ENCODE assay signal across 9 cellular contexts in the genomic region with DNA sequence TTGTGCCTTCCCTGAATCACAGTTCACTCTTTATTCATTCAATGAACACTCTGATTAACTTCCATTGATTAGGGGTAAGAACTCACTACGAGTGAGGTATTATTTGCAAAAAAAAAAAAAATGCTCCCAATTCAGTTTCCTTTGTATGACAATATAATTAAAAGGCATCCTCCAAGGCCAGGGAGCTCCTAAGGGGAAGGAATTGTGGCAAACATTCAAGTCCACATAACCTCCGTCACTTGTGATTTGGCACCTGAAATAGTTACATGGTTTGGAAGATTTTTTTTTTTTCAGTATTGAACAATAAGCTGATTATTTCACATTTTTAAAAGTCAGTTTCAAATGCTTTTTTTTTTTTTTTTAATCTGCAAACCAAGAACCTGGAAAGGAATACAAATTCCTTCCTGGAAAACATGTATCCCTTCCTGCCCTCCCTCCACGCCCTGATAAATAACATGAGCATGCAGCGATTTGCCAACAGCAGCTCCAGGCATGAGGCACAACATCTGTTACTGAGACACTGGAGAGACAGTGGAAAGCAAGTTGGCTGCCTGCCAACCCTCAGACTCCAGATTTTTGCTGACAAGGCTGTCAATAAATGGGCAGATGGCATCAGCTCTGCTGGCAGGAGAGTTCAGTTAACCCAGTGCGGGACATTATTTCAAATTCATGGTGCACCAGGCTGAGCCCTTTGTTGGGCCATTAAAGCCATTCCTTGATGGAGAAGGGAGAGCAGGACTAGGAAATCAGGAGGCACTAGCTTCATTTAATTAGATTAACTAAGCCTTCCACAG.
DNase-seq lines count a peak whose midpoint lies in the region; ATAC-seq and FAIRE-seq lines count a peak whose summit lies in the region.
"Had no signal": no experiment of that assay in that cellular context is flagged by ENCODE, and none has a peak within 500 bp of the region (broad histone marks: within the 10 kb centered on the region; RNA-seq: fewer than 3 reads in every experiment).

No MANE protein-coding gene starts in this region.

- no peaks in the 10 kb centered on the region for H3K36me3 ChIP-seq in aorta (ENCODE audit: control insufficient read depth in 1 of 2, insufficient read depth in 2 of 2, low read length in 1 of 2)

- H3K4me1 ChIP-seq in aorta (ENCODE audit: control insufficient read depth in 1 of 2, insufficient read depth in 2 of 2, low read length in 2 of 2): no peaks in the 10 kb centered on the region

- 48 to 51% methylated on average over 5 of the region's 5 CpGs for WGBS in aorta, 2 donors

- no peaks in the 10 kb centered on the region for H3K27me3 ChIP-seq in aorta (ENCODE audit: control insufficient read depth in 1 of 2, insufficient read depth in 2 of 2, low read length in 1 of 2)

- no peak overlapping the region for H3K4me3 ChIP-seq in aorta (ENCODE audit: low read length in 2 of 2)

- ATAC-seq in aorta (ENCODE audit: low FRiP score) (no peak), GM18867 (IDR thresholded peaks at IDR 0.05; ENCODE audit: unreplicated experiment) (no peak)

- peak; percentile 96 for FAIRE-seq in islet of Langerhans (lab: Jason Lieb, UNC)
- FAIRE-seq: frontal cortex had no signal

- no peak overlapping the region for H3K27ac ChIP-seq in aorta (ENCODE audit: low read depth in 1 of 2, low read length in 2 of 2)

- DNase-seq in Ammon's horn (ENCODE audit: low spot score) (peak; percentile 78), NCI-H187 treated with DMSO at 0.1 percent for 48 hours (lab: John Stamatoyannopoulos, UW) (peak; percentile 53), amniotic epithelial cell (ENCODE audit: low read depth) (peak; percentile 3), aorta (peak; percentile 73 to 74), GM19240 (ENCODE audit: insufficient read length, low spot score) (no peak)
- no peak for DNase-seq in effector CD8-positive, alpha-beta T cell (lab: John Stamatoyannopoulos, UW)

- H3K9me3 ChIP-seq in aorta (ENCODE audit: control insufficient read depth, low read length): no peaks in the 10 kb centered on the region

- intact Hi-C loops in aorta (cut with DNase I): no loop called here

Comparison
In these comparisons a context has a peak if more than half of its experiments do, and no peak if none do; other contexts are left out.
1. DNase-seq: peak in Ammon's horn (single experiment), NCI-H187 treated with DMSO at 0.1 percent for 48 hours (single experiment), amniotic epithelial cell (single experiment) and aorta (2 of 2); none in GM19240 (single experiment) and effector CD8-positive, alpha-beta T cell (single experiment).